In genomic region chr20:61356171-61356570, GRCh38 we compare ENCODE assay signal across 20 cellular contexts.
"Had no signal": no experiment of that assay in that cellular context is flagged by ENCODE, and none has a peak within 500 bp of the region (broad histone marks: within the 10 kb centered on the region; RNA-seq: fewer than 3 reads in every experiment).

No MANE protein-coding gene starts in this region.

- H3K36me3 ChIP-seq: ascending aorta, SJCRH30, WERI-Rb-1 had no signal

- DNase-seq: activated CD4-positive, alpha-beta memory T cell treated with anti-CD3 and anti-CD28 coated beads, Interleukin-2, amount 10 ng/mL, durations not matched to agents 7 days and 5 days; activated CD4-positive, alpha-beta T cell treated with anti-CD3 and anti-CD28 coated beads for 36 hours; activated CD4-positive, alpha-beta T cell treated with anti-CD3 and anti-CD28 coated beads, Interleukin-2, amount 50 U/mL, for 1 hour; activated T-cell treated with anti-CD3 and anti-CD28 coated beads, Interleukin-2, amount 50 U/mL, for 72 hours; amniotic stem cell; body of pancreas; KG1; NCI-H1048; NCI-H2029 treated with DMSO at 0.1 percent for 48 hours; NCI-H345; NCI-H510A; NCI-H526 treated with DMSO at 0.1 percent for 48 hours; NCI-H82; Right ventricle myocardium superior; SJCRH30; SK-N-SH; T-helper 1 cell; WERI-Rb-1 had no signal

- H3K4me3 ChIP-seq: ascending aorta, body of pancreas, SJCRH30 had no signal

- H3K4me1 ChIP-seq: ascending aorta, body of pancreas, SJCRH30 had no signal

- H3K27me3 ChIP-seq: ascending aorta had no signal

- H3K9me3 ChIP-seq: ascending aorta, body of pancreas, SJCRH30, SK-N-SH had no signal

- H3K27ac ChIP-seq: ascending aorta, body of pancreas, SJCRH30, WERI-Rb-1 had no signal

- ATAC-seq: activated CD4-positive, alpha-beta T cell treated with anti-CD3 and anti-CD28 coated beads for 36 hours; activated T-cell treated with anti-CD3 and anti-CD28 coated beads, Interleukin-2, amount 50 U/mL, for 72 hours; body of pancreas; Panc1 had no signal
